ENCODE assay signal across 2 cellular contexts in the genomic region with DNA sequence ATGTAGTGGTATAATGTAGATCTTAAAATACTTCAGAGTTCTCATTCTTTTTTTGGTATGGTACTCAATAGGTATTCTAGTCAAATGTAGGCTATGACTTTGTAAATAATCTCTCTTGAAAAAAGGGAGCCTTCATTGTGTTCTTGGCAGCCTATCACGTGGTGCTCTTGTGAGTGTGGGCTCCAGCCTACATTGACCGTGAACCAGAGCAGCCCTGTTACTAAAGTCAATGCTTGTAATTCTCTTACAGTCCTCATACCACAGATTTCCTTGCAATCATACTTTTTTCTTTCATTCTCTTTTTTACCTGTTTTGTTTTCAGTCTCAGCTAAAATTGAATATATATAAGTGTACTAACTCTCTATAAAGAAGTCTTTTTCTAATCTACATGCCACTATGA.
TF ChIP-seq lines count a peak whose summit lies in the region.

No MANE protein-coding gene starts in this region.

TF ChIP-seq in HEK293, 187 proteins besides CTCF, POLR2A, EP300 and RAD21 (continued from another document):
- TF ChIP-seq, protein P1, sequence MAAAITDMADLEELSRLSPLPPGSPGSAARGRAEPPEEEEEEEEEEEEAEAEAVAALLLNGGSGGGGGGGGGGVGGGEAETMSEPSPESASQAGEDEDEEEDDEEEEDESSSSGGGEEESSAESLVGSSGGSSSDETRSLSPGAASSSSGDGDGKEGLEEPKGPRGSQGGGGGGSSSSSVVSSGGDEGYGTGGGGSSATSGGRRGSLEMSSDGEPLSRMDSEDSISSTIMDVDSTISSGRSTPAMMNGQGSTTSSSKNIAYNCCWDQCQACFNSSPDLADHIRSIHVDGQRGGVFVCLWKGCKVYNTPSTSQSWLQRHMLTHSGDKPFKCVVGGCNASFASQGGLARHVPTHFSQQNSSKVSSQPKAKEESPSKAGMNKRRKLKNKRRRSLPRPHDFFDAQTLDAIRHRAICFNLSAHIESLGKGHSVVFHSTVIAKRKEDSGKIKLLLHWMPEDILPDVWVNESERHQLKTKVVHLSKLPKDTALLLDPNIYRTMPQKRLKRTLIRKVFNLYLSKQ (tag by site-specific recombination; IDR thresholded peaks at IDR 0.05; ENCODE audit: borderline replicate concordance) = no peak
- no peak for TF ChIP-seq ZBTB48 (tag by site-specific recombination; IDR thresholded peaks at IDR 0.05)
- TF ChIP-seq ZNF37A (tag by site-specific recombination; IDR thresholded peaks at IDR 0.05) = no peak
- TF ChIP-seq ZBTB17 (tag by site-specific recombination; IDR thresholded peaks at IDR 0.05) = peak; percentile 11; the same call in 1 of the 2 replicates
- TF ChIP-seq ZNF549 (tag by site-specific recombination; IDR thresholded peaks at IDR 0.05) = peak; percentile 74
TF ChIP-seq in HEK293: peak in this region for 3.

TF ChIP-seq in SK-N-SH, 30 proteins besides CTCF, POLR2A, EP300 and RAD21:
- TF ChIP-seq, protein P2, sequence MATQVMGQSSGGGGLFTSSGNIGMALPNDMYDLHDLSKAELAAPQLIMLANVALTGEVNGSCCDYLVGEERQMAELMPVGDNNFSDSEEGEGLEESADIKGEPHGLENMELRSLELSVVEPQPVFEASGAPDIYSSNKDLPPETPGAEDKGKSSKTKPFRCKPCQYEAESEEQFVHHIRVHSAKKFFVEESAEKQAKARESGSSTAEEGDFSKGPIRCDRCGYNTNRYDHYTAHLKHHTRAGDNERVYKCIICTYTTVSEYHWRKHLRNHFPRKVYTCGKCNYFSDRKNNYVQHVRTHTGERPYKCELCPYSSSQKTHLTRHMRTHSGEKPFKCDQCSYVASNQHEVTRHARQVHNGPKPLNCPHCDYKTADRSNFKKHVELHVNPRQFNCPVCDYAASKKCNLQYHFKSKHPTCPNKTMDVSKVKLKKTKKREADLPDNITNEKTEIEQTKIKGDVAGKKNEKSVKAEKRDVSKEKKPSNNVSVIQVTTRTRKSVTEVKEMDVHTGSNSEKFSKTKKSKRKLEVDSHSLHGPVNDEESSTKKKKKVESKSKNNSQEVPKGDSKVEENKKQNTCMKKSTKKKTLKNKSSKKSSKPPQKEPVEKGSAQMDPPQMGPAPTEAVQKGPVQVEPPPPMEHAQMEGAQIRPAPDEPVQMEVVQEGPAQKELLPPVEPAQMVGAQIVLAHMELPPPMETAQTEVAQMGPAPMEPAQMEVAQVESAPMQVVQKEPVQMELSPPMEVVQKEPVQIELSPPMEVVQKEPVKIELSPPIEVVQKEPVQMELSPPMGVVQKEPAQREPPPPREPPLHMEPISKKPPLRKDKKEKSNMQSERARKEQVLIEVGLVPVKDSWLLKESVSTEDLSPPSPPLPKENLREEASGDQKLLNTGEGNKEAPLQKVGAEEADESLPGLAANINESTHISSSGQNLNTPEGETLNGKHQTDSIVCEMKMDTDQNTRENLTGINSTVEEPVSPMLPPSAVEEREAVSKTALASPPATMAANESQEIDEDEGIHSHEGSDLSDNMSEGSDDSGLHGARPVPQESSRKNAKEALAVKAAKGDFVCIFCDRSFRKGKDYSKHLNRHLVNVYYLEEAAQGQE (IDR thresholded peaks at IDR 0.05; ENCODE audit: low read depth, low read length) = no peak
- TF ChIP-seq, protein P3, sequence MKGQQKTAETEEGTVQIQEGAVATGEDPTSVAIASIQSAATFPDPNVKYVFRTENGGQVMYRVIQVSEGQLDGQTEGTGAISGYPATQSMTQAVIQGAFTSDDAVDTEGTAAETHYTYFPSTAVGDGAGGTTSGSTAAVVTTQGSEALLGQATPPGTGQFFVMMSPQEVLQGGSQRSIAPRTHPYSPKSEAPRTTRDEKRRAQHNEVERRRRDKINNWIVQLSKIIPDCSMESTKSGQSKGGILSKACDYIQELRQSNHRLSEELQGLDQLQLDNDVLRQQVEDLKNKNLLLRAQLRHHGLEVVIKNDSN (IDR thresholded peaks at IDR 0.05; ENCODE audit: borderline replicate concordance, low read depth) = peak; percentile 53; the same call in 1 of the 2 replicates
- TF ChIP-seq MEF2A (IDR thresholded peaks at IDR 0.05; ENCODE audit: borderline replicate concordance, low read depth) = no peak
- TF ChIP-seq, protein P4, sequence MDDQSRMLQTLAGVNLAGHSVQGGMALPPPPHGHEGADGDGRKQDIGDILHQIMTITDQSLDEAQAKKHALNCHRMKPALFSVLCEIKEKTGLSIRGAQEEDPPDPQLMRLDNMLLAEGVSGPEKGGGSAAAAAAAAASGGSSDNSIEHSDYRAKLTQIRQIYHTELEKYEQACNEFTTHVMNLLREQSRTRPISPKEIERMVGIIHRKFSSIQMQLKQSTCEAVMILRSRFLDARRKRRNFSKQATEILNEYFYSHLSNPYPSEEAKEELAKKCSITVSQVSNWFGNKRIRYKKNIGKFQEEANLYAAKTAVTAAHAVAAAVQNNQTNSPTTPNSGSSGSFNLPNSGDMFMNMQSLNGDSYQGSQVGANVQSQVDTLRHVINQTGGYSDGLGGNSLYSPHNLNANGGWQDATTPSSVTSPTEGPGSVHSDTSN (IDR thresholded peaks at IDR 0.05) = no peak
